ENCODE assay signal across 16 cellular contexts in the genomic region with DNA sequence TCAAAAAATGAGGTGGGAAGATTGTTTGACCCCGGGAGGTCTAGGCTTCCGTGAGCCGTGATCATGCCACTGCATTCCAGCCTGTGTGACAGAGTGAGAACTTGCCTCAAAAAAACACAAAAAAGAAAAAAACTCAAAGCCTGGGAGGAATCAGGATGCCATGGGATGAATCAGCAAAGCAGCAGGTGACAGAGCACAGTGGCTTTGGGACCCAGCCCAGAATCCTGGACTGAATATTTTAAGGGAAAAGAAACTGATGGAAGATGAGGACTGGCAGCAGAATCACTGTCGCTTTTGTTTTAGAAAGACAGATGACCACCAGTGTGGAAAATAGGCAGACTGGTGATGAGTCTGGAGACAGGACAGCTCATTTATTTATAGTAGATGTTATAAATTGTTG. TPM values are rescaled to one million over a fixed set of nuclear protein-coding genes. Genes with fewer than 3 reads are reported as not detected.
DNase-seq lines count a peak whose midpoint lies in the region; ATAC-seq, FAIRE-seq and TF ChIP-seq lines count a peak whose summit lies in the region.
"Had no signal": no experiment of that assay in that cellular context is flagged by ENCODE, and none has a peak within 500 bp of the region (broad histone marks: within the 10 kb centered on the region; RNA-seq: fewer than 3 reads in every experiment).

No MANE protein-coding gene starts in this region.

- TF ChIP-seq CTCF in AG10803 (conservative IDR thresholded peaks at IDR 0.05; ENCODE audit: low read length) = no peak

- no peak for ATAC-seq in GM18870 (IDR thresholded peaks at IDR 0.05; ENCODE audit: unreplicated experiment)
- no peak for ATAC-seq in GM21367 (IDR thresholded peaks at IDR 0.05; ENCODE audit: unreplicated experiment)
- ATAC-seq: upper lobe of right lung had no signal

- FAIRE-seq in GM19239 (lab: Jason Lieb, UNC) = no peak
- FAIRE-seq: GM12891, H54 had no signal

- DNase-seq in AG10803 (ENCODE audit: low read depth) (peak; percentile 75), LHCN-M2 (ENCODE audit: low read depth) (peak; percentile 70), dermis microvascular lymphatic vessel endothelial cell (ENCODE audit: low read depth in 2 of 2) (peak; percentile 49 to 71), midbrain (lab: John Stamatoyannopoulos, UW) (peak; percentile 65), middle frontal gyrus (ENCODE audit: extremely low spot score, low spot score) (no peak), GM19239 (ENCODE audit: insufficient read length, low spot score) (no peak)
- DNase-seq: activated naive CD4-positive, alpha-beta T cell treated with Interleukin-2 at 50 U/mL for 16 hours; DMS53; NCI-H2171; NK-92 treated with Interleukin-12 subunit alpha and Interleukin-12 subunit beta, amount 100 ng/mL, for 24 hours; upper lobe of right lung had no signal

- no peak overlapping the region for H3K4me3 ChIP-seq in AG10803 (ENCODE audit: low read length)
- H3K4me3 ChIP-seq: upper lobe of right lung had no signal

RNA-seq across cellular contexts. Expression of gene S100G, which starts 16.6 kb away (rescaled TPM):
- total RNA-seq in LHCN-M2 (2014; rRNA removed) (not detected in 2 replicates), dermis microvascular lymphatic vessel endothelial cell (not detected in 2 replicates)
- not detected for polyA plus RNA-seq in LHCN-M2 (2012)
- total RNA-seq: HT-29, upper lobe of right lung had no signal

RNA-seq across cellular contexts. Expression of gene CTPS2, which starts 45.9 kb away (rescaled TPM):
- 9.2 and 10.8 TPM in 2 replicates for total RNA-seq in LHCN-M2 (2014; rRNA removed)
- 4.9 TPM for polyA plus RNA-seq in LHCN-M2 (2012)
- 11.8 and 13.0 TPM in 2 replicates for total RNA-seq in dermis microvascular lymphatic vessel endothelial cell

RNA-seq across cellular contexts. Expression of gene SYAP1, which starts 52.9 kb away (rescaled TPM):
- total RNA-seq in LHCN-M2 (2014; rRNA removed) = 23.9 and 26.2 TPM in 2 replicates
- polyA plus RNA-seq in LHCN-M2 (2012) = 11.1 TPM
- 22.4 and 30.4 TPM in 2 replicates for total RNA-seq in dermis microvascular lymphatic vessel endothelial cell

Comparison
In these comparisons a context has a peak if more than half of its experiments do, and no peak if none do; other contexts are left out.
1. DNase-seq: peak in AG10803 (single experiment), LHCN-M2 (single experiment), dermis microvascular lymphatic vessel endothelial cell (2 of 2) and midbrain (single experiment); none in middle frontal gyrus (single experiment) and GM19239 (single experiment).